8 cellular contexts compared by ENCODE assay signal in genomic region chr2:111454404-111454803, GRCh38.
DNase-seq lines count a peak whose midpoint lies in the region; ATAC-seq and TF ChIP-seq lines count a peak whose summit lies in the region.
"Not testable (repeated sequence)": the region's sequence is repeated elsewhere in the genome, so short reads cannot be mapped to it uniquely, and the experiment has no call there.

No MANE protein-coding gene starts in this region.

- not testable (repeated sequence) for H3K27me3 ChIP-seq in BJ (ENCODE audit: control insufficient read depth, insufficient read depth, low read length); hepatocyte

- H3K27ac ChIP-seq in hepatocyte: peak overlapping the region; percentile 23

- H3K9me3 ChIP-seq in hepatocyte (ENCODE audit: low read depth): not testable (repeated sequence)

- not testable (repeated sequence) for H3K27me3 Mint-ChIP-seq in progenitor cell of endocrine pancreas

- not testable (repeated sequence) for TF ChIP-seq EP300 in Ishikawa (IDR thresholded peaks at IDR 0.05; ENCODE audit: borderline replicate concordance)

- not testable (repeated sequence) for H3K79me2 ChIP-seq in hepatocyte

- H3K4me3 ChIP-seq in BJ (ENCODE audit: low read depth, low read length); choroid plexus epithelial cell (ENCODE audit: low read depth, low read length); hepatocyte: not testable (repeated sequence)

- not testable (repeated sequence) for H3K36me3 ChIP-seq in BJ (ENCODE audit: control insufficient read depth, insufficient read depth, low read length); hepatocyte (replicated peaks; ENCODE audit: insufficient read depth, low read depth)

- DNase-seq in BJ (ENCODE audit: low read depth): peak; percentile 1
- peak; percentile 90 for DNase-seq in choroid plexus epithelial cell (ENCODE audit: low read depth)
- peak; percentile 24 for DNase-seq in hepatocyte (ENCODE audit: low spot score)
- DNase-seq in progenitor cell of endocrine pancreas (ENCODE audit: low spot score, unreplicated experiment): not testable (repeated sequence)

- not testable (repeated sequence) for H2AFZ ChIP-seq in hepatocyte

- peak; percentile 79 for ATAC-seq in GM19023 (IDR thresholded peaks at IDR 0.05; ENCODE audit: unreplicated experiment)
- ATAC-seq in HG02610 (IDR thresholded peaks at IDR 0.05; ENCODE audit: unreplicated experiment): peak; percentile 71
- peak; percentile 75 to 77 for ATAC-seq in activated CD4-positive, CD25-positive, alpha-beta regulatory T cell treated with anti-CD3 and anti-CD28 coated beads, Interleukin-2, amount 50 U/mL, for 24 hours

- H3K27ac Mint-ChIP-seq in progenitor cell of endocrine pancreas: not testable (repeated sequence)

- H4K20me1 ChIP-seq in hepatocyte (ENCODE audit: insufficient read depth, poor library complexity, severe bottlenecking): not testable (repeated sequence)

- not testable (repeated sequence) for TF ChIP-seq CTCF in BJ (IDR thresholded peaks at IDR 0.05; ENCODE audit: insufficient read depth, low read depth, low read length)
- TF ChIP-seq CTCF in choroid plexus epithelial cell (conservative IDR thresholded peaks at IDR 0.05; ENCODE audit: low read depth, low read length): peak; percentile 19
- TF ChIP-seq CTCF in hepatocyte (IDR thresholded peaks at IDR 0.05; ENCODE audit: poor library complexity): peak; percentile 23
- peak; percentile 41 for TF ChIP-seq CTCF in progenitor cell of endocrine pancreas (IDR thresholded peaks at IDR 0.05; ENCODE audit: unreplicated experiment)

- not testable (repeated sequence) for H3K36me3 Mint-ChIP-seq in progenitor cell of endocrine pancreas (ENCODE audit: insufficient read depth)

- not testable (repeated sequence) for H3K9me2 ChIP-seq in hepatocyte (replicated peaks; ENCODE audit: insufficient read depth)

- POLR2A ChIA-PET in BJ (lab: Charles Lee): not testable (repeated sequence)

- H3K4me1 Mint-ChIP-seq in progenitor cell of endocrine pancreas (ENCODE audit: low read depth): not testable (repeated sequence)

- H3K4me1 ChIP-seq in hepatocyte (ENCODE audit: insufficient read depth): not testable (repeated sequence)

- not testable (repeated sequence) for H3K4me3 Mint-ChIP-seq in progenitor cell of endocrine pancreas (ENCODE audit: low read depth)

- 33% methylated on average over 1 of the region's 1 CpG for WGBS in hepatocyte (ENCODE audit: low lambda C conversion rate, missing lambda C conversion rate)

- H3K4me2 ChIP-seq in hepatocyte: not testable (repeated sequence)

- TF ChIP-seq RAD21 in Ishikawa (IDR thresholded peaks at IDR 0.05; ENCODE audit: low read depth): peak; percentile 31

- not testable (repeated sequence) for H3K9me3 Mint-ChIP-seq in progenitor cell of endocrine pancreas (ENCODE audit: low read depth)

- CTCF ChIA-PET in BJ (lab: Yijun Ruan, JAX): not testable (repeated sequence)
